8 cellular contexts compared by ENCODE assay signal in genomic region chr15:73908030-73908821, GRCh38. TPM values are rescaled to one million over a fixed set of nuclear protein-coding genes. Genes with fewer than 3 reads are reported as not detected.
DNase-seq lines count a peak whose midpoint lies in the region; ATAC-seq and TF ChIP-seq lines count a peak whose summit lies in the region.

No MANE protein-coding gene starts in this region.

- intact Hi-C loops in dorsolateral prefrontal cortex (cut with DNase I) = loop anchor here (5.0 to 10.0 kb wide), 3 partner anchors 113 to 206 kb away; no protein-coding TSS in a partner anchor

- H3K27me3 ChIP-seq in dorsolateral prefrontal cortex = peaks cover 0 to 7% (median 0%) of the 10 kb centered on the region in 45 donors

- ATAC-seq in HG02623 (IDR thresholded peaks at IDR 0.05; ENCODE audit: unreplicated experiment) = peak; percentile 63
- ATAC-seq in GM19452 (IDR thresholded peaks at IDR 0.05; ENCODE audit: unreplicated experiment) = no peak

- H3K27ac ChIP-seq in dorsolateral prefrontal cortex = no peak overlapping the region

- TF ChIP-seq CTCF in dorsolateral prefrontal cortex (IDR thresholded peaks at IDR 0.05 in 54 of 56, conservative IDR thresholded peaks at IDR 0.05 in 2 of 56; ENCODE audit: low read depth in 1 of 56, partially characterized antibody in 56 of 56) = peak; percentile 49 to 95 (median 86)

- DNase-seq in EH (ENCODE audit: low read depth) = peak; percentile 71
- peak; percentile 3 for DNase-seq in NCI-H526 treated with DMSO at 0.1 percent for 48 hours (lab: John Stamatoyannopoulos, UW)
- DNase-seq in activated CD4-positive, alpha-beta T cell treated with anti-CD3 and anti-CD28 coated beads, Interleukin-2, amount 50 U/mL, for 48 hours = peak; percentile 84 to 87
- DNase-seq in dorsolateral prefrontal cortex = peak; percentile 71 to 90 (median 84)
- peak; percentile 79 for DNase-seq in medulla oblongata (ENCODE audit: extremely low spot score)
- peak; percentile 50 for DNase-seq in stimulated activated CD8-positive, alpha-beta memory T cell treated with anti-CD3 and anti-CD28 coated beads, Interleukin-15, amount 100 ng/mL, for 24 hours (ENCODE audit: low read depth)

- H3K4me3 ChIP-seq in dorsolateral prefrontal cortex = no peak overlapping the region

RNA-seq across cellular contexts. Expression of gene LOXL1, which starts 18.0 kb away (rescaled TPM):
- total RNA-seq in dorsolateral prefrontal cortex = 1 to 10 TPM in 107 of 120 experiments, under 1 TPM in 12, not detected in 1; 0.48 to 6.3 (median 2.0) TPM

RNA-seq across cellular contexts. Expression of gene TBC1D21, which starts 34.9 kb away (rescaled TPM):
- under 1 TPM in 3 of 120 experiments, not detected in 117; 0.51 to 0.70 (median 0.53) TPM for total RNA-seq in dorsolateral prefrontal cortex

Comparison
In these comparisons a context has a peak if more than half of its experiments do, and no peak if none do; other contexts are left out.
1. DNase-seq: peak in every context shown above with its lines; median percentile 86 in activated CD4-positive, alpha-beta T cell treated with anti-CD3 and anti-CD28 coated beads, Interleukin-2, amount 50 U/mL, for 48 hours; 84 in dorsolateral prefrontal cortex; 79 in medulla oblongata; 71 in EH; 50 in stimulated activated CD8-positive, alpha-beta memory T cell treated with anti-CD3 and anti-CD28 coated beads, Interleukin-15, amount 100 ng/mL, for 24 hours; 3 in NCI-H526 treated with DMSO at 0.1 percent for 48 hours.